Comparison of ENCODE assay signal across 1 cellular context in the genomic region with DNA sequence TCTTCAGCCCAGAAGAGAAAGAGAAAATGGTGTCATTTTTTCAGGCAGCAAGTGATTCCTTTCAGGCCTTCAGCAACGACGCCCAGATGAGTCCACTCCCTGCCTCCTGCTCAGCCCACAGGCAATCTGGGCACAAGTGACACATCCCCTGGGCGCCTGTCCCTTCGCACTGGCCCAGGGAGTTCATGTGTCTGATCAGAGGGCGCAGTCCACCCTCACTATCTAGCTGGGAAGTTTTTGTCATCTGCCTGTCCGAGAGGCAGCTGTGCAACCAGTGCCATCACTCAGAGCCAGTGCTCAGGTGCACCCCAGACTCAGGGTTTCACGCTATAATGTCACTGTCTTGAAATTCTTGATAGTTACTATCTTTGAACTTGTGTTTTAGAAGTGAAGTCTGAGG.
TF ChIP-seq lines count a peak whose summit lies in the region.

No MANE protein-coding gene starts in this region.

TF ChIP-seq in H1, 55 proteins besides CTCF, POLR2A, EP300 and RAD21:
- no peak for TF ChIP-seq SRF (IDR thresholded peaks at IDR 0.05; ENCODE audit: low read depth, low read length)
- no peak for TF ChIP-seq SIN3A (conservative IDR thresholded peaks at IDR 0.05 in 1 of 2, IDR thresholded peaks at IDR 0.05 in 1 of 2; ENCODE audit: low read depth in 1 of 2, low read length in 2 of 2)
- TF ChIP-seq GABPA (IDR thresholded peaks at IDR 0.05; ENCODE audit: borderline replicate concordance, insufficient read depth, low read length) = no peak
- TF ChIP-seq SP1 (IDR thresholded peaks at IDR 0.05; ENCODE audit: low read depth, low read length) = no peak
